ENCODE assay signal across 8 cellular contexts in the genomic region with DNA sequence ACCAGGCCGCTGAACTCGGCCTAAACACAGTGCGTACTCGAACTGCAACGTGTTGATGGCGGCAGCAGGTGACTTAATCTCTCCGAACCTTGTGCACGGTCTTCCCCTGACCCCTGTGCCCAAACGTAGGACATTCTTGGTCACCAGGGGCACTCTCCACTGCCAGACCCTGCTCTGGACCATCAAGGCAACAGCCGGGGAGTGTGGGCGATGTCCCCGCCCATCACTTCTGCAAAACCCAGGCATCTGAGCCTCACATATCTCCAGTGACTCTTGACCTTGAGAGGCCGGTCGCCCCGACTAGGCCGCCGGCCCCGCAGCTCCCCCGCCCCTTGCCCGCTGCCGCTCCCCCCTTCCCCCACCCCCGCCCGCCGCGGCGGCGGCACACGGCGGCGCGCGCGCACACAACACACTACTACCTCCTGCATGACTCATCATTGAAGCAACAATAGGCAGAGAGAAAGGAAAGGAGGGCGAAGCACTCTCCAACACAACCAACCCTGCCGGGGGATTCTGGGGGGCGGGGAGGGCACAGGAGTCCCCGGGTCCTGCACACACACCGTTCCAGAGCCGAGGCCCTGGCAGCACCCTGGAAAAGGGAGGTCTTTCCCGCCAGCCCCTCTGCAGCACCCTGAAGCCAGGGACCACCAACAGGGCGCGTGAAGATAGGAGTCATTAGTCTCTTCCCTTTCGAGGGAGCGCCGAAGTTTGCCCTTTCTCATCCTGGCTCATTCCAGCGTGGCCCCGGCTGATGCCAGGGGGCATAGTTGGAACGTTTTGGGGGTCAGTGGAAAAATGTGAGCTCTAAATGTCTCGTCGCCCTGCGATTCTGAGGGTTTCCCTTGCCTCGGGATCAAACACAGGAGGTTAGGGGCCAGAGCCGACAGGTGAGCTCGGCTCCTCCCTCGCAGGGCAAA. TPM values are rescaled to one million over a fixed set of nuclear protein-coding genes. Genes with fewer than 3 reads are reported as not detected.
DNase-seq lines count a peak whose midpoint lies in the region; ATAC-seq and TF ChIP-seq lines count a peak whose summit lies in the region.

No MANE protein-coding gene starts in this region.

- peaks cover 6% of the 10 kb centered on the region for H3K36me3 Mint-ChIP-seq in activated CD4-positive, alpha-beta T cell treated with anti-CD3 and anti-CD28 coated beads, Interleukin-2, amount 10 ng/mL, durations not matched to agents 24 days and 14 days (ENCODE audit: low read depth)

- H3K4me1 ChIP-seq in colonic mucosa (peaks cover 53% of the 10 kb centered on the region), left lung (peaks cover 44 to 74% of the 10 kb centered on the region in 2 donors)

- peak overlapping the region; percentile 99 for H3K4me3 Mint-ChIP-seq in activated CD4-positive, alpha-beta T cell treated with anti-CD3 and anti-CD28 coated beads, Interleukin-2, amount 10 ng/mL, durations not matched to agents 24 days and 14 days

- no peaks in the 10 kb centered on the region for H3K9me3 ChIP-seq in colonic mucosa
- H3K9me3 ChIP-seq in left lung = no peaks in the 10 kb centered on the region

- H3K27me3 ChIP-seq in colonic mucosa (no peaks in the 10 kb centered on the region), left lung (no peaks in the 10 kb centered on the region)

- peak overlapping the region; percentile 96 to 100 for H3K9ac ChIP-seq in colonic mucosa (ENCODE audit: low read depth in 2 of 2, low read length in 2 of 2)

- no peaks in the 10 kb centered on the region for H3K27me3 Mint-ChIP-seq in activated CD4-positive, alpha-beta T cell treated with anti-CD3 and anti-CD28 coated beads, Interleukin-2, amount 10 ng/mL, durations not matched to agents 24 days and 14 days

- H3K4me1 Mint-ChIP-seq in activated CD4-positive, alpha-beta T cell treated with anti-CD3 and anti-CD28 coated beads, Interleukin-2, amount 10 ng/mL, durations not matched to agents 24 days and 14 days = peaks cover 49% of the 10 kb centered on the region

- peak; percentile 5 for ATAC-seq in left lung
- ATAC-seq in GM21423 (IDR thresholded peaks at IDR 0.05; ENCODE audit: unreplicated experiment) = no peak
- ATAC-seq in HG02798 (IDR thresholded peaks at IDR 0.05; ENCODE audit: poor library complexity, unreplicated experiment) = no peak

- DNase-seq in GM04504 (ENCODE audit: low read depth) (peak; percentile 60), NCI-H2196 treated with DMSO at 0.1 percent for 48 hours (lab: John Stamatoyannopoulos, UW; ENCODE audit: unreplicated experiment) (peak; percentile 19), colonic mucosa (peak; percentile 69), left lung (peak; percentile 76 to 91)
- DNase-seq in activated CD4-positive, alpha-beta T cell treated with anti-CD3 and anti-CD28 coated beads, Interleukin-2, amount 10 ng/mL, durations not matched to agents 24 days and 14 days = peak; percentile 89
- peak; percentile 59 to 65 for DNase-seq in stimulated activated CD4-positive, alpha-beta T cell treated with anti-CD3 and anti-CD28 coated beads, Interleukin-4, amount 100 ng/mL, for 4 hours

- TF ChIP-seq CTCF in colonic mucosa (IDR thresholded peaks at IDR 0.05) (no peak), left lung (IDR thresholded peaks at IDR 0.05) (no peak)

- peak overlapping the region; percentile 95 for H3K4me3 ChIP-seq in colonic mucosa
- peak overlapping the region; percentile 70 to 92 for H3K4me3 ChIP-seq in left lung

- no peaks in the 10 kb centered on the region for H3K36me3 ChIP-seq in colonic mucosa
- H3K36me3 ChIP-seq in left lung = no peaks in the 10 kb centered on the region

- peak overlapping the region; percentile 98 for H3K27ac Mint-ChIP-seq in activated CD4-positive, alpha-beta T cell treated with anti-CD3 and anti-CD28 coated beads, Interleukin-2, amount 10 ng/mL, durations not matched to agents 24 days and 14 days

- H3K9me3 Mint-ChIP-seq in activated CD4-positive, alpha-beta T cell treated with anti-CD3 and anti-CD28 coated beads, Interleukin-2, amount 10 ng/mL, durations not matched to agents 24 days and 14 days = no peaks in the 10 kb centered on the region

- H3K27ac ChIP-seq in colonic mucosa = peak overlapping the region; percentile 100
- peak overlapping the region; percentile 99 to 100 for H3K27ac ChIP-seq in left lung

- intact Hi-C loops in activated CD4-positive, alpha-beta T cell treated with anti-CD3 and anti-CD28 coated beads, Interleukin-2, amount 10 ng/mL, durations not matched to agents 24 days and 14 days (cut with micrococcal nuclease) = loop anchor here (10.0 kb wide), 1 partner anchor 684 kb away; a partner anchor contains a TSS
- intact Hi-C loops in colonic mucosa (cut with DNase I) (no loop called here), left lung (cut with DNase I) (no loop called here)

RNA-seq across cellular contexts. Expression of a gene that starts 1.9 kb away (rescaled TPM):
- 29.1 and 32.8 TPM in 2 replicates for total RNA-seq in activated CD4-positive, alpha-beta T cell treated with anti-CD3 and anti-CD28 coated beads, Interleukin-2, amount 10 ng/mL, durations not matched to agents 24 days and 14 days
- total RNA-seq in colonic mucosa (10 to 100 TPM; 20.7 to 29.3 TPM), left lung (10 to 100 TPM; 19.7 to 31.9 TPM)

Comparison
In these comparisons a context has a peak if more than half of its experiments do, and no peak if none do; other contexts are left out.
1. DNase-seq: peak in every context shown above with its lines; median percentile 89 in activated CD4-positive, alpha-beta T cell treated with anti-CD3 and anti-CD28 coated beads, Interleukin-2, amount 10 ng/mL, durations not matched to agents 24 days and 14 days; 84 in left lung; 69 in colonic mucosa; 62 in stimulated activated CD4-positive, alpha-beta T cell treated with anti-CD3 and anti-CD28 coated beads, Interleukin-4, amount 100 ng/mL, for 4 hours; 60 in GM04504; 19 in NCI-H2196 treated with DMSO at 0.1 percent for 48 hours.